In genomic region chr6:31664790-31665500, GRCh38 we compare ENCODE assay signal across 8 cellular contexts. TPM values are rescaled to one million over a fixed set of nuclear protein-coding genes. Genes with fewer than 3 reads are reported as not detected.
DNase-seq lines count a peak whose midpoint lies in the region; ATAC-seq and TF ChIP-seq lines count a peak whose summit lies in the region.

GPANK1 (minus strand) TSS chr6:31664997; CDS start chr6:31664478, 519 bp downstream.

- H3K9me3 ChIP-seq in WERI-Rb-1 (ENCODE audit: severe bottlenecking) (no peaks in the 10 kb centered on the region), iPS-18c (ENCODE audit: control insufficient read depth, insufficient read depth, low read length) (no peaks in the 10 kb centered on the region), skeletal muscle satellite cell (replicated peaks; ENCODE audit: low read length) (no peaks in the 10 kb centered on the region)

- peak within 1 kb of the TSS; percentile 92 for H3K4me2 ChIP-seq in skeletal muscle satellite cell (ENCODE audit: low read length)

- H3K4me3 ChIP-seq in WERI-Rb-1 (ENCODE audit: low read depth, low read length) = peak within 1 kb of the TSS; percentile 79
- H3K4me3 ChIP-seq in iPS-18c (ENCODE audit: insufficient read depth, low read depth, low read length) = peak within 1 kb of the TSS; percentile 95
- H3K4me3 ChIP-seq in skeletal muscle satellite cell (ENCODE audit: low read length) = peak within 1 kb of the TSS; percentile 97

- peak within 1 kb of the TSS; percentile 99 for H3K27ac ChIP-seq in WERI-Rb-1

- ATAC-seq in HG03060 (IDR thresholded peaks at IDR 0.05; ENCODE audit: low read depth, unreplicated experiment) = peak; percentile 38
- ATAC-seq in GM18505 (IDR thresholded peaks at IDR 0.05; ENCODE audit: unreplicated experiment) = no peak

- peak; percentile 98 for DNase-seq in G401 (ENCODE audit: low spot score)
- DNase-seq in NCI-H226 = peak; percentile 90
- DNase-seq in WERI-Rb-1 = peak; percentile 96
- peak; percentile 71 to 92 for DNase-seq in T47D (ENCODE audit: low read depth in 1 of 2, low spot score in 1 of 2)

- no peak for TF ChIP-seq POLR2A in GM18505 (IDR thresholded peaks at IDR 0.05; ENCODE audit: borderline replicate concordance, extremely low read depth, insufficient read depth, insufficient read length)

- peak within 1 kb of the TSS; percentile 94 for H3K9ac ChIP-seq in skeletal muscle satellite cell (ENCODE audit: low read depth, low read length)

- in situ Hi-C loops in G401 (cut with HindIII; ENCODE audit: low sequenced_read_pairs) (no loop called here), T47D (cut with HindIII; ENCODE audit: low pct_unique_long_range_greater_than_20kb, low sequenced_read_pairs) (no loop called here)

- H3K27me3 ChIP-seq in WERI-Rb-1 (ENCODE audit: insufficient read depth, low read depth, severe bottlenecking) (no peaks in the 10 kb centered on the region), skeletal muscle satellite cell (ENCODE audit: control insufficient read depth, insufficient read depth, low read length) (no peaks in the 10 kb centered on the region)

- H3K36me3 ChIP-seq in WERI-Rb-1 = peaks cover 70% of the 10 kb centered on the region
- peaks cover 34% of the 10 kb centered on the region for H3K36me3 ChIP-seq in skeletal muscle satellite cell (ENCODE audit: insufficient read depth, low read length)

- H3K4me1 ChIP-seq in skeletal muscle satellite cell (ENCODE audit: control insufficient read depth, insufficient read depth, low read length) = peaks cover 26% of the 10 kb centered on the region

- TF ChIP-seq CTCF in WERI-Rb-1 (IDR thresholded peaks at IDR 0.05; ENCODE audit: low read depth, low read length) = no peak

RNA-seq across cellular contexts. Expression of gene GPANK1, which starts in this region (rescaled TPM):
- 24.9 and 31.6 TPM in 2 replicates for total RNA-seq in G401 (2014; rRNA removed; shearing (Covaris generic))
- 31.0 and 37.0 TPM in 2 replicates for total RNA-seq in skeletal muscle satellite cell (2012; rRNA removed)
